Comparison of ENCODE assay signal across 8 cellular contexts in the genomic region with DNA sequence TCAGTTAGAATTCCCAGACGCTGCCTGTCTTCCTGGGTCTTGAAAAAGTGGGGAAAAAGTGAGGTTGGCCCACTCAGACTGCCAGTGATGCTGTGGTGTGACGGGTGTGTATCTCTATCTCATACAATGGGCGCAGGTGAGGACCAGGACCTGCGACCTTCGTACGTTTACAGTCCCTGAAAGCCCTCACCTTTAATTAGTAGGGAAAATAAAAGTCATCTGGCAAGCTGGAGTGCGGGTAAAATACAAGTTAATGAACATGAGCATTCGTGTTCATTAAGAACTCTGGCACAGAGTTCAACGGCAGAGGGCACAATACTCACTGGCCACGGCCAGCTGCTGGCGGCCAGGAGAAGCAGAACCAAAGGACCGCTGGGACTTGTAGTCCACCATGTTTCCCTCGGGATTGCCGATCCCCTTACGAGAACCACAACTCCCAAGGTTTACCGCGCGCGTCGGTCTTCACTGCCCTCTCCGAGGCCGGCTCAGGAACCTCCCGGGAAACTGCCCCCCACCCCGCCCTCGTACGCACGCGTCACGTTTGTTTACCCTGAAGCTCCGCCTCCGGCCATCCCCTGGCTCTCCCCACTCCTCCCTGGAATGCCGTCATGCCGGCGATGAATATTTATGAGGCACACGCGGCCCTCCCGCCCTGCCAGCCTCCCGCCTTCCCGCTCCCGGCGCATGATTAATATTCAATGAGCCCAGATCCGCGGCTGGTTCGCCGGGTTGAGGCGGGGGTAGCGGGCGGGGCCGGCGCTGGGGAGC. TPM values are rescaled to one million over a fixed set of nuclear protein-coding genes. Genes with fewer than 3 reads are reported as not detected.
A peak's percentile ranks its signal among the peaks of the same experiment; 100 is the strongest.
DNase-seq lines count a peak whose midpoint lies in the region; ATAC-seq, FAIRE-seq and TF ChIP-seq lines count a peak whose summit lies in the region.

No MANE protein-coding gene starts in this region.

- peak overlapping the region; percentile 91 for H3K4me3 Mint-ChIP-seq in activated B cell treated with CpG ODN at 0.5 μM for 24 hours

- ATAC-seq in HG03175 (IDR thresholded peaks at IDR 0.05; ENCODE audit: unreplicated experiment) (peak; percentile 67), activated B cell treated with CpG ODN at 0.5 μM for 24 hours (ENCODE audit: low read depth) (peak; percentile 79)

- TF ChIP-seq CTCF in AG09309 (IDR thresholded peaks at IDR 0.05; ENCODE audit: control insufficient read depth, insufficient read depth, low read depth, low read length, missing control alignments) (peak; percentile 83), activated B cell treated with CpG ODN at 0.5 μM for 24 hours (IDR thresholded peaks at IDR 0.05) (no peak)

- CTCF ChIA-PET in activated B cell treated with CpG ODN at 0.5 μM for 24 hours (lab: Charles Lee), result interaction anchor here (0.7 to 4.2 kb wide), 21 partner anchors 11 to 726 kb away, joined by 3 to 56 read pairs (median 3); a partner anchor contains a TSS

- H3K27ac ChIP-seq in caudate nucleus (ENCODE audit: low read depth, low read length), result peak overlapping the region; percentile 97
- H3K27ac ChIP-seq in small intestine (ENCODE audit: low read depth in 1 of 2, low read length in 1 of 2), result peak overlapping the region; percentile 85 to 99

- H3K36me3 Mint-ChIP-seq in activated B cell treated with CpG ODN at 0.5 μM for 24 hours (ENCODE audit: low read depth), result peaks cover 3% of the 10 kb centered on the region

- WGBS in small intestine, 3 donors, result 1 to 2% (median 2%) methylated on average over 44 to 50 of the region's 50 CpGs

- FAIRE-seq in small intestine (lab: Jason Lieb, UNC), result peak; percentile 89

- no peaks in the 10 kb centered on the region for H3K36me3 ChIP-seq in small intestine (ENCODE audit: control insufficient read depth in 2 of 2, insufficient read depth in 2 of 2, low read length in 2 of 2)

- peak; percentile 43 for TF ChIP-seq POLR2A in GM18951 (IDR thresholded peaks at IDR 0.05; ENCODE audit: extremely low read depth, insufficient read depth, insufficient read length)

- H3K9me3 Mint-ChIP-seq in activated B cell treated with CpG ODN at 0.5 μM for 24 hours, result no peaks in the 10 kb centered on the region

- intact Hi-C loops in activated B cell treated with CpG ODN at 0.5 μM for 24 hours (cut with micrococcal nuclease), result loop anchor here (1.0 to 5.0 kb wide), 20 partner anchors 69 to 1255 kb away; a partner anchor contains a TSS

- H3K4me1 Mint-ChIP-seq in activated B cell treated with CpG ODN at 0.5 μM for 24 hours, result peaks cover 37% of the 10 kb centered on the region

- no peaks in the 10 kb centered on the region for H3K27me3 Mint-ChIP-seq in activated B cell treated with CpG ODN at 0.5 μM for 24 hours

- no peaks in the 10 kb centered on the region for H3K4me1 ChIP-seq in small intestine (ENCODE audit: control insufficient read depth in 2 of 2, insufficient read depth in 1 of 2, low read depth in 1 of 2, low read length in 1 of 2)

- POLR2A ChIA-PET in activated B cell treated with CpG ODN at 0.5 μM for 24 hours (lab: Charles Lee), result interaction anchor here (0.6 to 2.3 kb wide), 18 partner anchors 19 to 729 kb away, joined by 3 to 10 read pairs (median 3); a partner anchor contains a TSS

- peak overlapping the region; percentile 89 for H3K27ac Mint-ChIP-seq in activated B cell treated with CpG ODN at 0.5 μM for 24 hours

- in situ Hi-C loops in GM18951 (cut with MboI; ENCODE audit: low sequenced_read_pairs, unreplicated experiment), result loop anchor here (10.0 to 25.0 kb wide), 3 partner anchors 240 to 722 kb away; no protein-coding TSS in a partner anchor

- H3K4me3 ChIP-seq in AG09309 (ENCODE audit: control insufficient read depth, low read depth, low read length) (peak overlapping the region; percentile 66), small intestine (ENCODE audit: low read depth in 1 of 2, low read length in 2 of 2) (peak overlapping the region; percentile 83 to 89)

- DNase-seq in AG09309 (ENCODE audit: low read depth), result peak; percentile 99
- DNase-seq in NCI-H2227 treated with DMSO at 0.1 percent for 48 hours (lab: John Stamatoyannopoulos, UW), result peak; percentile 99
- peak; percentile 88 for DNase-seq in activated B cell treated with CpG ODN at 0.5 μM for 24 hours
- peak; percentile 94 to 100 (median 100) for DNase-seq in caudate nucleus (lab: John Stamatoyannopoulos, UW)
- peak; percentile 95 for DNase-seq in iPS-NIHi7 (ENCODE audit: extremely low spot score)
- DNase-seq in small intestine, result peak; percentile 100

- no peaks in the 10 kb centered on the region for H3K9me3 ChIP-seq in small intestine (ENCODE audit: control insufficient read depth, low read depth)

- no peaks in the 10 kb centered on the region for H3K27me3 ChIP-seq in small intestine (ENCODE audit: control insufficient read depth in 2 of 2, insufficient read depth in 2 of 2, low read length in 2 of 2)

RNA-seq across cellular contexts. Expression of a gene that starts 0.5 kb away (rescaled TPM):
- total RNA-seq in activated B cell treated with CpG ODN at 0.5 μM for 24 hours, result 13.7 and 16.1 TPM in 2 replicates
- polyA plus RNA-seq in small intestine, result 1 to 10 TPM; 3.2 to 5.4 (median 5.3) TPM

Comparison
In these comparisons a context has a peak if more than half of its experiments do, and no peak if none do; other contexts are left out.
1. Peak in every context shown above with its lines: DNase-seq, ATAC-seq, H3K4me3 ChIP-seq and H3K27ac ChIP-seq.